Comparison of ENCODE assay signal across 24 cellular contexts in the genomic region with DNA sequence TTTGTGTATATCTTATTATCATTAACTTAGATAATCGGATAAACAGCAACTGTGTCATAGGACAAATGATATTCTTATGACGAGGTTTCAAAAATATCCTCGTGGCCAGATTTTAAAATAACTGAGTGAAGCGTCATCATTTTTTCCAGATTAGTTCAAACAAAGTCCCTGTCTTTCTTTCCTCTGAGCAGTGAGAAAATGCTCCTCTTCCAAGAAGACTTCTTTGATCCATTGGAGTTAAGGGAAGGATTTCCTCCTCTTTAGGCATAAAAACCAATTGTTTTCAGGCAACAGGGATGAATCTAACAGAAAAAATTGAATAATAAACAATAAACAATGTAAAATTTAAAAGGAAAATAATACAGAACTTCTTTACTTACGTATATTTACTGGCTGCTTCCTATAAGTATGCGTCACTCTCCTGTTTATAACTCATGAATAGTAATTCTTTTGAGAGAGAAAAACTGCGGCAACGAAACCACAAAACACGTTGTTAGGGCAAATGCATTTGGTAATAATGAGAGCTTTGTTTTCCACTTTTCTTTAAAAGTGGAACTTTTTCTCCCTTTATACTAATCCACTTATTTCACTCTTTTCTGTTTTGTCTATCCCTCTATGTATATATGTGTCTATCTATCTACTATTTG.
"Had no signal": no experiment of that assay in that cellular context is flagged by ENCODE, and none has a peak within 500 bp of the region (broad histone marks: within the 10 kb centered on the region; RNA-seq: fewer than 3 reads in every experiment).

No MANE protein-coding gene starts in this region.

- H3K4me3 ChIP-seq: adrenal gland, K562 had no signal

- H3K27ac ChIP-seq: adrenal gland, RWPE1, VCaP had no signal

- H3K4me1 ChIP-seq: adrenal gland had no signal

- DNase-seq: activated CD4-positive, alpha-beta T cell treated with anti-CD3 and anti-CD28 coated beads for 36 hours; activated CD4-positive, CD25-positive, alpha-beta regulatory T cell; activated CD8-positive, alpha-beta memory T cell treated with anti-CD3 and anti-CD28 coated beads, Interleukin-2, amount 50 U/mL, for 4 hours; activated CD8-positive, alpha-beta T cell treated with anti-CD3 and anti-CD28 coated beads for 36 hours; activated naive CD4-positive, alpha-beta T cell treated with anti-CD3 and anti-CD28 coated beads, Interleukin-2, amount 50 U/mL, for 16 hours; activated naive CD8-positive, alpha-beta T cell treated with anti-CD3 and anti-CD28 coated beads, Interleukin-2, amount 10 ng/mL, durations not matched to agents 7 days and 5 days; activated T-cell treated with anti-CD3 and anti-CD28 coated beads, Interleukin-2, amount 50 U/mL, for 72 hours; adrenal gland; anterior cingulate cortex; central memory CD4-positive, alpha-beta T cell; Karpas-422; NCI-H1105 treated with DMSO at 0.1 percent for 48 hours; NCI-H1436 treated with DMSO at 0.1 percent for 48 hours; NCI-H187 treated with DMSO at 0.1 percent for 48 hours; NCI-H2081 treated with DMSO at 0.1 percent for 48 hours; NCI-H446; NCI-H524; NCI-H748 treated with DMSO at 0.1 percent for 48 hours; Right ventricle myocardium superior; T-helper 1 cell had no signal

- H3K9me3 ChIP-seq: adrenal gland had no signal

- ATAC-seq: activated CD4-positive, alpha-beta T cell treated with anti-CD3 and anti-CD28 coated beads for 36 hours; activated CD8-positive, alpha-beta T cell treated with anti-CD3 and anti-CD28 coated beads for 36 hours; activated T-cell treated with anti-CD3 and anti-CD28 coated beads, Interleukin-2, amount 50 U/mL, for 72 hours; K562; Panc1 had no signal

- H3K27me3 ChIP-seq: adrenal gland had no signal

- H3K36me3 ChIP-seq: adrenal gland had no signal
